Comparison of ENCODE assay signal across 20 cellular contexts in genomic region chr17:45946841-45947256, GRCh38. TPM values are rescaled to one million over a fixed set of nuclear protein-coding genes. Genes with fewer than 3 reads are reported as not detected.
A peak's percentile ranks its signal among the peaks of the same experiment; 100 is the strongest.
DNase-seq lines count a peak whose midpoint lies in the region; ATAC-seq and TF ChIP-seq lines count a peak whose summit lies in the region.
"Had no signal": no experiment of that assay in that cellular context is flagged by ENCODE, and none has a peak within 500 bp of the region (broad histone marks: within the 10 kb centered on the region; RNA-seq: fewer than 3 reads in every experiment).

No MANE protein-coding gene starts in this region.

- no peak overlapping the region for H3K4ac ChIP-seq in mesendoderm (ENCODE audit: low read depth, low read length)

- intact Hi-C loops in right cardiac atrium (cut with DNase I): loop anchor here in 1 of 4 donors (10.0 kb wide), 1 partner anchor 52 kb away; the partner anchor contains the start of gene MAPT
- intact Hi-C loops in left ventricle myocardium superior (cut with micrococcal nuclease): loop anchor here (10.0 kb wide), 1 partner anchor 52 kb away; the partner anchor contains the start of gene MAPT
- intact Hi-C loops in adrenal gland (cut with DNase I): no loop called here

- DNase-seq in right cardiac atrium (peak; percentile 32 to 65 (median 63)), left ventricle myocardium superior (no peak), fibroblast of peridontal ligament (ENCODE audit: extremely low read depth) (peak; percentile 17), mesendoderm (no peak), NCI-H510A (lab: John Stamatoyannopoulos, UW) (no peak), activated gamma-delta T cell (lab: John Stamatoyannopoulos, UW) (no peak), adrenal gland (no peak), hepatic stellate cell (ENCODE audit: low spot score) (no peak)
- DNase-seq: activated CD8-positive, alpha-beta memory T cell treated with anti-CD3 and anti-CD28 coated beads, Interleukin-2, amount 10 ng/mL, durations not matched to agents 7 days and 5 days; activated effector memory CD4-positive, alpha-beta T cell treated with Interleukin-2 at 50 U/mL for 16 hours; colonic mucosa; NCI-H345; retina; stimulated activated naive CD8-positive, alpha-beta T cell treated with anti-CD3 and anti-CD28 coated beads, Interleukin-15, Interleukin-2, amounts not matched to agents 100 U/mL and 50 U/mL, for 24 hours; uterus had no signal

- H3K27me3 ChIP-seq in right cardiac atrium (ENCODE audit: control insufficient read depth, insufficient read depth): no peaks in the 10 kb centered on the region
- H3K27me3 ChIP-seq in mesendoderm (ENCODE audit: insufficient read depth, low read length, poor library complexity): no peaks in the 10 kb centered on the region
- peaks cover 11% of the 10 kb centered on the region for H3K27me3 ChIP-seq in adrenal gland
- H3K27me3 ChIP-seq: uterus had no signal

- no peak overlapping the region for H3K4me2 ChIP-seq in mesendoderm (ENCODE audit: low read length)

- 45% methylated on average over 4 of the region's 4 CpGs for WGBS in right cardiac atrium
- WGBS in mesendoderm (ENCODE audit: extremely low coverage, insufficient coverage, low lambda C conversion rate): no CpG with 5 or more reads among the region's 4 CpGs
- WGBS in adrenal gland, 4 donors: 65 to 74% (median 69%) methylated on average over 4 of the region's 4 CpGs

- TF ChIP-seq CTCF in adrenal gland (IDR thresholded peaks at IDR 0.05): no peak

- peaks cover 4% of the 10 kb centered on the region for H3K4me1 ChIP-seq in right cardiac atrium (ENCODE audit: control insufficient read depth, insufficient read depth, low read length)
- peaks cover 2% of the 10 kb centered on the region for H3K4me1 ChIP-seq in mesendoderm (ENCODE audit: control insufficient read depth, low read depth, low read length)
- H3K4me1 ChIP-seq in adrenal gland (replicated peaks in 1 of 2): peaks cover 0 to 8% of the 10 kb centered on the region in 2 donors
- H3K4me1 ChIP-seq: colonic mucosa had no signal

- no peaks in the 10 kb centered on the region for H3K36me3 ChIP-seq in mesendoderm (ENCODE audit: control insufficient read depth, insufficient read depth, low read length)
- no peaks in the 10 kb centered on the region for H3K36me3 ChIP-seq in adrenal gland (replicated peaks in 1 of 2)
- H3K36me3 ChIP-seq: colonic mucosa, SJSA1, uterus had no signal

- H3K79me1 ChIP-seq in mesendoderm (ENCODE audit: low read length): no peaks in the 10 kb centered on the region

- no peak for TF ChIP-seq POLR2A in adrenal gland (IDR thresholded peaks at IDR 0.05)

- H4K5ac ChIP-seq in mesendoderm (ENCODE audit: low read length): peak overlapping the region; percentile 64

- no peak overlapping the region for H2AK5ac ChIP-seq in mesendoderm (ENCODE audit: low read length)

- ATAC-seq in right cardiac atrium (peak; percentile 54 to 70), left ventricle myocardium superior (no peak)
- ATAC-seq: activated CD4-positive, alpha-beta T cell treated with anti-CD3 and anti-CD28 coated beads for 36 hours; activated CD8-positive, alpha-beta memory T cell treated with anti-CD3 and anti-CD28 coated beads, Interleukin-2, amount 10 ng/mL, durations not matched to agents 7 days and 5 days; stimulated activated naive CD8-positive, alpha-beta T cell treated with anti-CD3 and anti-CD28 coated beads, Interleukin-15, Interleukin-2, amounts not matched to agents 100 U/mL and 50 U/mL, for 24 hours had no signal

- H3K9me3 ChIP-seq in right cardiac atrium (ENCODE audit: control insufficient read depth, low read length) (no peaks in the 10 kb centered on the region), adrenal gland (replicated peaks in 1 of 3) (no peaks in the 10 kb centered on the region)
- H3K9me3 ChIP-seq: colonic mucosa, SJSA1, uterus had no signal

- H3K56ac ChIP-seq in mesendoderm (ENCODE audit: low read length): no peak overlapping the region

- no peak overlapping the region for H3K9ac ChIP-seq in mesendoderm (ENCODE audit: low read length)

- no peak overlapping the region for H2BK15ac ChIP-seq in mesendoderm (replicated peaks; ENCODE audit: low read depth)

- H3K79me2 ChIP-seq in mesendoderm (ENCODE audit: control insufficient read depth, insufficient read depth, low read length): no peaks in the 10 kb centered on the region

- H2BK120ac ChIP-seq in mesendoderm (ENCODE audit: low read depth, low read length): no peak overlapping the region

- no peak overlapping the region for H2BK5ac ChIP-seq in mesendoderm (ENCODE audit: low read length)

- H3K18ac ChIP-seq in mesendoderm (ENCODE audit: low read length): no peak overlapping the region

- no peak overlapping the region for H3K4me3 ChIP-seq in right cardiac atrium (ENCODE audit: low read length)
- H3K4me3 ChIP-seq in mesendoderm (ENCODE audit: low read length): no peak overlapping the region
- H3K4me3 ChIP-seq in adrenal gland: no peak overlapping the region
- H3K4me3 ChIP-seq: colonic mucosa, SJSA1, uterus had no signal

- H3K23ac ChIP-seq in mesendoderm (ENCODE audit: low read length): no peak overlapping the region

- no peak overlapping the region for H4K8ac ChIP-seq in mesendoderm (ENCODE audit: low read depth, low read length)

- H3K27ac ChIP-seq in right cardiac atrium (ENCODE audit: low read length): peak overlapping the region; percentile 36
- H3K27ac ChIP-seq in mesendoderm (ENCODE audit: low read depth, low read length): no peak overlapping the region
- peak overlapping the region in 1 of 5 donors; percentile 41 for H3K27ac ChIP-seq in adrenal gland
- H3K27ac ChIP-seq: colonic mucosa, SJSA1, uterus had no signal

RNA-seq across cellular contexts. Expression of gene STH, which starts 52.2 kb away (rescaled TPM):
- not detected for total RNA-seq in right cardiac atrium
- polyA plus RNA-seq in right cardiac atrium: not detected
- not detected for total RNA-seq in left ventricle myocardium superior
- not detected for polyA plus RNA-seq in mesendoderm (2013, experiment 1 of 2)
- not detected for polyA plus RNA-seq in mesendoderm (2013, experiment 2 of 2)
- not detected for total RNA-seq in adrenal gland
- not detected for polyA plus RNA-seq in adrenal gland
- total RNA-seq: activated CD4-positive, alpha-beta T cell treated with anti-CD3 and anti-CD28 coated beads for 36 hours; activated CD8-positive, alpha-beta memory T cell treated with anti-CD3 and anti-CD28 coated beads, Interleukin-2, amount 10 ng/mL, durations not matched to agents 7 days and 5 days; colonic mucosa; endothelial cell of umbilical vein; OCI-LY7; SJSA1; uterus had no signal
- polyA plus RNA-seq: endothelial cell of umbilical vein, neural cell had no signal

RNA-seq across cellular contexts. Expression of gene MAPT, which starts 52.5 kb away (rescaled TPM):
- total RNA-seq in right cardiac atrium (10 to 100 TPM in 2 of 4 donors, 1 to 10 TPM in 2; 6.9 to 15.1 (median 10.8) TPM), left ventricle myocardium superior (42.2 TPM), adrenal gland (10 to 100 TPM in 1 of 8 donors, 1 to 10 TPM in 5, under 1 TPM in 2; 0.72 to 17.6 (median 2.5) TPM)
- polyA plus RNA-seq in right cardiac atrium (7.7 TPM), adrenal gland (1 to 10 TPM; 2.2 to 6.0 (median 5.9) TPM)
- polyA plus RNA-seq in mesendoderm (2013, experiment 1 of 2): 0.45 TPM
- 0.66 TPM for polyA plus RNA-seq in mesendoderm (2013, experiment 2 of 2)

Comparison
In these comparisons a context has a peak if more than half of its experiments do, and no peak if none do; other contexts are left out.
1. DNase-seq: peak in right cardiac atrium (3 of 3) and fibroblast of peridontal ligament (single experiment); none in left ventricle myocardium superior (single experiment), mesendoderm (single experiment), NCI-H510A (single experiment), activated gamma-delta T cell (single experiment), adrenal gland (0 of 7) and hepatic stellate cell (single experiment).